In the genomic region with DNA sequence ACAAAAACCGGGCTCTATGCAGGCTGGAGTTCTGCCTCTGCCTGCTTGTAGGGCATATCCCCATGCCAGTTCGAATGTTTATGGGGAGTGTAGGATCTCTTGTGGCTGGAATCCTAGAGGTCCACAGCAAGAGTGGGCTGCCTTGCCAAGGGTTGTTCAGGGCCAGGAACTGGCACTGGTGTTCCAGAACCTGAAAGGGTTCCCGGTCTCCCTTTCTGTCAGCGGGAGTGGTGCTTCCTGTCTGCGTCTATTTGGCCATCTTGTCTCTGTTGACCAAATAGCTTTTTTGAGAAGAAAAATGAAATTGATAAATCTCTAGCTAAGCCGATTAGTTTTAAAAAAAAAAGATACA, we compare ENCODE assay signal across 8 cellular contexts. TPM values are rescaled to one million over a fixed set of nuclear protein-coding genes. Genes with fewer than 3 reads are reported as not detected.
DNase-seq lines count a peak whose midpoint lies in the region; ATAC-seq and TF ChIP-seq lines count a peak whose summit lies in the region.

No MANE protein-coding gene starts in this region.

- peak overlapping the region; percentile 95 for H3K56ac ChIP-seq in mesendoderm (ENCODE audit: low read length)

- no peak for DNase-seq in activated T-cell treated with anti-CD3 and anti-CD28 coated beads, Interleukin-2, amount 50 U/mL, for 4 hours
- DNase-seq in activated T-cell treated with anti-CD3 and anti-CD28 coated beads, Interleukin-2, amount 50 U/mL, for 48 hours: no peak
- peak; percentile 24 for DNase-seq in cerebellum (ENCODE audit: low spot score)
- DNase-seq in mesendoderm: no peak
- DNase-seq in tibial nerve (ENCODE audit: low spot score in 2 of 2): no peak
- DNase-seq in stimulated activated CD4-positive, alpha-beta T cell treated with anti-CD3 and anti-CD28 coated beads, Interleukin-4, amount 100 ng/mL, for 24 hours: no peak
- no peak for DNase-seq in NCI-H526 treated with DMSO at 0.1 percent for 48 hours (lab: John Stamatoyannopoulos, UW)
- DNase-seq in DMS 273 (lab: John Stamatoyannopoulos, UW; ENCODE audit: unreplicated experiment): no peak

- no peak for ATAC-seq in activated T-cell treated with anti-CD3 and anti-CD28 coated beads, Interleukin-2, amount 50 U/mL, for 4 hours

- peak overlapping the region; percentile 85 for H3K4me3 Mint-ChIP-seq in activated T-cell treated with anti-CD3 and anti-CD28 coated beads, Interleukin-2, amount 50 U/mL, for 4 hours

- H3K4me2 ChIP-seq in mesendoderm (ENCODE audit: low read length): peak overlapping the region; percentile 88

- TF ChIP-seq EP300 in tibial nerve (IDR thresholded peaks at IDR 0.05): no peak

- no peaks in the 10 kb centered on the region for H3K9me3 ChIP-seq in tibial nerve

- H3K9ac ChIP-seq in mesendoderm (ENCODE audit: low read length): peak overlapping the region; percentile 89

- no peak overlapping the region for H2BK15ac ChIP-seq in mesendoderm (replicated peaks; ENCODE audit: low read depth)

- H2BK120ac ChIP-seq in mesendoderm (ENCODE audit: low read depth, low read length): no peak overlapping the region

- no peaks in the 10 kb centered on the region for H3K4me1 ChIP-seq in mesendoderm (ENCODE audit: control insufficient read depth, low read depth, low read length)
- peaks cover 0 to 6% (median 3%) of the 10 kb centered on the region in 4 donors for H3K4me1 ChIP-seq in tibial nerve

- no peak overlapping the region for H3K4ac ChIP-seq in mesendoderm (ENCODE audit: low read depth, low read length)

- no CpG with 5 or more reads among the region's 6 CpGs for WGBS in mesendoderm (ENCODE audit: extremely low coverage, insufficient coverage, low lambda C conversion rate)
- 63 to 74% methylated on average over 6 of the region's 6 CpGs for WGBS in tibial nerve, 2 donors

- peak overlapping the region; percentile 40 for H3K18ac ChIP-seq in mesendoderm (ENCODE audit: low read length)

- H3K27me3 Mint-ChIP-seq in activated T-cell treated with anti-CD3 and anti-CD28 coated beads, Interleukin-2, amount 50 U/mL, for 4 hours (ENCODE audit: low read depth): peaks cover 13% of the 10 kb centered on the region

- TF ChIP-seq CTCF in tibial nerve (IDR thresholded peaks at IDR 0.05): no peak

- H3K79me2 ChIP-seq in mesendoderm (ENCODE audit: control insufficient read depth, insufficient read depth, low read length): no peaks in the 10 kb centered on the region

- no peaks in the 10 kb centered on the region for H3K36me3 ChIP-seq in mesendoderm (ENCODE audit: control insufficient read depth, insufficient read depth, low read length)
- no peaks in the 10 kb centered on the region for H3K36me3 ChIP-seq in tibial nerve

- no peak overlapping the region for H4K5ac ChIP-seq in mesendoderm (ENCODE audit: low read length)

- no peaks in the 10 kb centered on the region for H3K36me3 Mint-ChIP-seq in activated T-cell treated with anti-CD3 and anti-CD28 coated beads, Interleukin-2, amount 50 U/mL, for 4 hours (ENCODE audit: insufficient read depth)

- no peaks in the 10 kb centered on the region for H3K79me1 ChIP-seq in mesendoderm (ENCODE audit: low read length)

- H3K4me1 Mint-ChIP-seq in activated T-cell treated with anti-CD3 and anti-CD28 coated beads, Interleukin-2, amount 50 U/mL, for 4 hours (ENCODE audit: low read depth): peaks cover 7% of the 10 kb centered on the region

- no peak overlapping the region for H3K23ac ChIP-seq in mesendoderm (ENCODE audit: low read length)

- H4K8ac ChIP-seq in mesendoderm (ENCODE audit: low read depth, low read length): no peak overlapping the region

- H3K27me3 ChIP-seq in mesendoderm (ENCODE audit: insufficient read depth, low read length, poor library complexity) (no peaks in the 10 kb centered on the region), tibial nerve (no peaks in the 10 kb centered on the region)

- H3K4me3 ChIP-seq in mesendoderm (ENCODE audit: low read length): peak overlapping the region; percentile 54
- peak overlapping the region; percentile 27 to 74 (median 51) for H3K4me3 ChIP-seq in tibial nerve

- no peak overlapping the region for H2BK5ac ChIP-seq in mesendoderm (ENCODE audit: low read length)

- H2AK5ac ChIP-seq in mesendoderm (ENCODE audit: low read length): no peak overlapping the region

- TF ChIP-seq POLR2A in tibial nerve (IDR thresholded peaks at IDR 0.05): no peak

- H3K27ac ChIP-seq in mesendoderm (ENCODE audit: low read depth, low read length) (no peak overlapping the region), tibial nerve (peak overlapping the region in 3 of 4 donors; percentile 76 to 90 (median 85))

- no peaks in the 10 kb centered on the region for H3K9me3 Mint-ChIP-seq in activated T-cell treated with anti-CD3 and anti-CD28 coated beads, Interleukin-2, amount 50 U/mL, for 4 hours

RNA-seq across cellular contexts. Expression of a gene that starts 17.8 kb away (rescaled TPM):
- total RNA-seq in activated T-cell treated with anti-CD3 and anti-CD28 coated beads, Interleukin-2, amount 50 U/mL, for 4 hours: not detected
- total RNA-seq in cerebellum: 4.8 TPM
- polyA plus RNA-seq in mesendoderm (2013, experiment 1 of 2): 0.90 TPM
- polyA plus RNA-seq in mesendoderm (2013, experiment 2 of 2): 0.87 TPM
- total RNA-seq in tibial nerve: 10 to 100 TPM in 1 of 4 donors, 1 to 10 TPM in 2, under 1 TPM in 1; 0.84 to 18.1 (median 2.2) TPM

RNA-seq across cellular contexts. Expression of a gene that starts 24.1 kb away (rescaled TPM):
- under 1 TPM in 2 of 3 donors, not detected in 1; 0.16 to 0.69 TPM for total RNA-seq in activated T-cell treated with anti-CD3 and anti-CD28 coated beads, Interleukin-2, amount 50 U/mL, for 4 hours
- 1.6 TPM for total RNA-seq in cerebellum
- polyA plus RNA-seq in mesendoderm (2013, experiment 1 of 2): 0.04 TPM
- polyA plus RNA-seq in mesendoderm (2013, experiment 2 of 2): not detected
- total RNA-seq in tibial nerve: 10 to 100 TPM in 1 of 4 donors, 1 to 10 TPM in 3; 4.0 to 13.5 (median 7.9) TPM

RNA-seq across cellular contexts. Expression of a gene that starts 24.7 kb away (rescaled TPM):
- total RNA-seq in activated T-cell treated with anti-CD3 and anti-CD28 coated beads, Interleukin-2, amount 50 U/mL, for 4 hours: not detected
- total RNA-seq in cerebellum (0.27 TPM), tibial nerve (under 1 TPM in 1 of 4 donors, not detected in 3; 0.21 TPM)
- polyA plus RNA-seq in mesendoderm (2013, experiment 1 of 2): 0.79 TPM
- polyA plus RNA-seq in mesendoderm (2013, experiment 2 of 2): 0.57 TPM

RNA-seq across cellular contexts. Expression of a gene that starts 55.3 kb away (rescaled TPM):
- not detected for total RNA-seq in activated T-cell treated with anti-CD3 and anti-CD28 coated beads, Interleukin-2, amount 50 U/mL, for 4 hours
- total RNA-seq in cerebellum (0.54 TPM), tibial nerve (10 to 100 TPM in 1 of 4 donors, 1 to 10 TPM in 3; 6.0 to 19.4 (median 8.4) TPM)
- 0.03 TPM for polyA plus RNA-seq in mesendoderm (2013, experiment 1 of 2)
- 0.08 TPM for polyA plus RNA-seq in mesendoderm (2013, experiment 2 of 2)

RNA-seq across cellular contexts. Expression of a gene that starts 58.6 kb away (rescaled TPM):
- total RNA-seq in activated T-cell treated with anti-CD3 and anti-CD28 coated beads, Interleukin-2, amount 50 U/mL, for 4 hours: 10 to 100 TPM in 1 of 3 donors, 1 to 10 TPM in 2; 6.3 to 10.4 (median 9.3) TPM
- total RNA-seq in cerebellum (33.1 TPM), tibial nerve (100 to 1,000 TPM; 116 to 168 (median 160) TPM)
- 45.0 TPM for polyA plus RNA-seq in mesendoderm (2013, experiment 1 of 2)
- polyA plus RNA-seq in mesendoderm (2013, experiment 2 of 2): 45.2 TPM
